8 cellular contexts compared by ENCODE assay signal in genomic region chr3:188389711-188390346, GRCh38.
DNase-seq lines count a peak whose midpoint lies in the region; ATAC-seq and TF ChIP-seq lines count a peak whose summit lies in the region.

No MANE protein-coding gene starts in this region.

- no peaks in the 10 kb centered on the region; the same call in 1 of the 2 replicates for H3K36me3 ChIP-seq in PC-9 (ENCODE audit: low read depth)

- POLR2A ChIA-PET in PC-9 (lab: Charles Lee; ENCODE audit: unreplicated experiment) = no interaction called here

- no peaks in the 10 kb centered on the region for H3F3A ChIP-seq in PC-9 (ENCODE audit: insufficient read depth, low read depth)

- peak; percentile 61 for DNase-seq in activated CD8-positive, alpha-beta memory T cell treated with anti-CD3 and anti-CD28 coated beads, Interleukin-2, amount 10 ng/mL, durations not matched to agents 7 days and 5 days
- DNase-seq in activated CD8-positive, alpha-beta memory T cell treated with anti-CD3 and anti-CD28 coated beads, Interleukin-2, amount 50 U/mL, for 48 hours = no peak
- peak; percentile 23 for DNase-seq in activated T-cell treated with anti-CD3 and anti-CD28 coated beads for 48 hours (ENCODE audit: low read depth)
- no peak for DNase-seq in left lobe of liver (ENCODE audit: low spot score)
- DNase-seq in stimulated activated naive CD8-positive, alpha-beta T cell treated with anti-CD3 and anti-CD28 coated beads, Interleukin-15, Interleukin-2, amounts not matched to agents 100 U/mL and 50 U/mL, for 24 hours = peak; percentile 57
- no peak for DNase-seq in NCI-H524 (lab: John Stamatoyannopoulos, UW)
- DNase-seq in PC-9 = no peak

- peak; percentile 74 for ATAC-seq in activated CD8-positive, alpha-beta memory T cell treated with anti-CD3 and anti-CD28 coated beads, Interleukin-2, amount 10 ng/mL, durations not matched to agents 7 days and 5 days
- peak; percentile 96 for ATAC-seq in HG03139 (IDR thresholded peaks at IDR 0.05; ENCODE audit: unreplicated experiment)
- peak; percentile 52 for ATAC-seq in left lobe of liver
- ATAC-seq in stimulated activated naive CD8-positive, alpha-beta T cell treated with anti-CD3 and anti-CD28 coated beads, Interleukin-15, Interleukin-2, amounts not matched to agents 100 U/mL and 50 U/mL, for 24 hours = peak; percentile 96

- no peaks in the 10 kb centered on the region for H3K9me3 ChIP-seq in PC-9 (ENCODE audit: insufficient read depth, low read depth)

- no peak overlapping the region for H3K4me2 ChIP-seq in PC-9

- no peaks in the 10 kb centered on the region for H3K27me3 ChIP-seq in PC-9 (ENCODE audit: insufficient read depth, low read depth)

- H3K9me2 ChIP-seq in PC-9 (ENCODE audit: insufficient read depth) = no peaks in the 10 kb centered on the region

- H2AFZ ChIP-seq in PC-9 = no peak overlapping the region

- H3K4me3 ChIP-seq in PC-9 = no peak overlapping the region

- H3K4me1 Mint-ChIP-seq in activated CD8-positive, alpha-beta memory T cell treated with anti-CD3 and anti-CD28 coated beads, Interleukin-2, amount 10 ng/mL, durations not matched to agents 7 days and 5 days = peaks cover 18% of the 10 kb centered on the region

- H3K27ac ChIP-seq in PC-9 = no peak overlapping the region

- no peaks in the 10 kb centered on the region; the same call in 1 of the 2 replicates for H3K79me2 ChIP-seq in PC-9 (ENCODE audit: low read depth)

- no peaks in the 10 kb centered on the region for H3K27me3 Mint-ChIP-seq in activated CD8-positive, alpha-beta memory T cell treated with anti-CD3 and anti-CD28 coated beads, Interleukin-2, amount 10 ng/mL, durations not matched to agents 7 days and 5 days

- no peak overlapping the region for H3K4me3 Mint-ChIP-seq in activated CD8-positive, alpha-beta memory T cell treated with anti-CD3 and anti-CD28 coated beads, Interleukin-2, amount 10 ng/mL, durations not matched to agents 7 days and 5 days

- CTCF ChIA-PET in activated CD8-positive, alpha-beta memory T cell treated with anti-CD3 and anti-CD28 coated beads, Interleukin-2, amount 10 ng/mL, durations not matched to agents 7 days and 5 days (lab: Charles Lee) = interaction anchor here (1.0 kb wide), 1 partner anchor 11 kb away, joined by 3 read pairs; no protein-coding TSS in a partner anchor
- CTCF ChIA-PET in PC-9 (lab: Charles Lee) = interaction anchor here (0.6 kb wide), 1 partner anchor 41 kb away, joined by 3 read pairs; no protein-coding TSS in a partner anchor

- peaks cover 14% of the 10 kb centered on the region; the same call in 1 of the 2 replicates for H3K4me1 ChIP-seq in PC-9 (replicated peaks; ENCODE audit: insufficient read depth)

- intact Hi-C loops in PC-9 (cut with micrococcal nuclease; ENCODE audit: unreplicated experiment) = no loop called here

- no peak for TF ChIP-seq CTCF in PC-9 (conservative IDR thresholded peaks at IDR 0.05)

- no peak overlapping the region for H3K27ac Mint-ChIP-seq in activated CD8-positive, alpha-beta memory T cell treated with anti-CD3 and anti-CD28 coated beads, Interleukin-2, amount 10 ng/mL, durations not matched to agents 7 days and 5 days

- no TSS peak for BruUV-seq in PC-9 (replicated peaks; lab: Mats Ljungman, UMichigan)

- peaks cover 3% of the 10 kb centered on the region for H3K36me3 Mint-ChIP-seq in activated CD8-positive, alpha-beta memory T cell treated with anti-CD3 and anti-CD28 coated beads, Interleukin-2, amount 10 ng/mL, durations not matched to agents 7 days and 5 days

- no peaks in the 10 kb centered on the region for H4K20me1 ChIP-seq in PC-9 (ENCODE audit: insufficient read depth)

- no peaks in the 10 kb centered on the region for H3K9me3 Mint-ChIP-seq in activated CD8-positive, alpha-beta memory T cell treated with anti-CD3 and anti-CD28 coated beads, Interleukin-2, amount 10 ng/mL, durations not matched to agents 7 days and 5 days (ENCODE audit: low read depth)

Comparison
In these comparisons a context has a peak if more than half of its experiments do, and no peak if none do; other contexts are left out.
1. DNase-seq: peak in activated CD8-positive, alpha-beta memory T cell treated with anti-CD3 and anti-CD28 coated beads, Interleukin-2, amount 10 ng/mL, durations not matched to agents 7 days and 5 days (single experiment), activated T-cell treated with anti-CD3 and anti-CD28 coated beads for 48 hours (single experiment) and stimulated activated naive CD8-positive, alpha-beta T cell treated with anti-CD3 and anti-CD28 coated beads, Interleukin-15, Interleukin-2, amounts not matched to agents 100 U/mL and 50 U/mL, for 24 hours (single experiment); none in activated CD8-positive, alpha-beta memory T cell treated with anti-CD3 and anti-CD28 coated beads, Interleukin-2, amount 50 U/mL, for 48 hours (single experiment), left lobe of liver (single experiment), NCI-H524 (0 of 2) and PC-9 (0 of 2).
2. Peak in every context shown above with its lines, with median percentiles within 50 percentile points of each other: ATAC-seq.